Comparison of ENCODE assay signal across 8 cellular contexts in genomic region chrY:18993480-18993879, GRCh38.
"Had no signal": no experiment of that assay in that cellular context is flagged by ENCODE, and none has a peak within 500 bp of the region (broad histone marks: within the 10 kb centered on the region; RNA-seq: fewer than 3 reads in every experiment).

No MANE protein-coding gene starts in this region.

- H3K27ac ChIP-seq: HL-60 had no signal

- ATAC-seq: HCT116 had no signal

- FAIRE-seq: HepG2 had no signal

- H3K36me3 ChIP-seq: HAP-1 had no signal

- H3K4me1 ChIP-seq: HAP-1 had no signal

- DNase-seq: GOT3, H7, HFFc6, KBM-7 had no signal

- H3K4me3 ChIP-seq: HAP-1 had no signal
